ENCODE assay signal across 1 cellular context in genomic region chr5:154860765-154861164, GRCh38.
TF ChIP-seq lines count a peak whose summit lies in the region.

No MANE protein-coding gene starts in this region.

TF ChIP-seq in WTC11, 78 proteins besides CTCF, POLR2A, EP300 and RAD21 (continued from another document):
- no peak for TF ChIP-seq HMGXB4 (CRISPR knock-in tag; IDR thresholded peaks at IDR 0.05)
- TF ChIP-seq PREB (CRISPR knock-in tag; IDR thresholded peaks at IDR 0.05; ENCODE audit: borderline replicate concordance) = no peak
- TF ChIP-seq ZNF281 (CRISPR knock-in tag; IDR thresholded peaks at IDR 0.05) = no peak
